Comparison of ENCODE assay signal across 26 cellular contexts in genomic region chr4:94728056-94728766, GRCh38. TPM values are rescaled to one million over a fixed set of nuclear protein-coding genes. Genes with fewer than 3 reads are reported as not detected.
"Had no signal": no experiment of that assay in that cellular context is flagged by ENCODE, and none has a peak within 500 bp of the region (broad histone marks: within the 10 kb centered on the region; RNA-seq: fewer than 3 reads in every experiment).

No MANE protein-coding gene starts in this region.

- H3K4me1 Mint-ChIP-seq: stimulated activated effector memory CD8-positive, alpha-beta T cell treated with anti-CD3 and anti-CD28 coated beads, Interleukin-12 subunit alpha, Interleukin-12 subunit beta, amount 100 ng/mL, for 72 hours had no signal

- H3K9me3 Mint-ChIP-seq: effector memory CD8-positive, alpha-beta T cell; natural killer cell treated with Interleukin-12 subunit alpha and Interleukin-12 subunit beta and Interleukin-15 and Interleukin-18, amount 100 ng/mL, for 72 hours; stimulated activated naive CD8-positive, alpha-beta T cell treated with anti-CD3 and anti-CD28 coated beads, Interleukin-15, Interleukin-2, amounts not matched to agents 100 ng/mL and 50 ng/mL, for 24 hours; type B pancreatic cell had no signal

- H3K4me3 ChIP-seq: gastrocnemius medialis, left lung, lung, sigmoid colon, thoracic aorta, uterus had no signal

- DNase-seq: activated CD4-positive, alpha-beta T cell treated with anti-CD3 and anti-CD28 coated beads for 4 hours; activated CD4-positive, alpha-beta T cell treated with anti-CD3 and anti-CD28 coated beads, Interleukin-2, amount 50 U/mL, for 4 hours; activated gamma-delta T cell; activated naive CD4-positive, alpha-beta T cell treated with anti-CD3 and anti-CD28 coated beads, Interleukin-2, amount 50 U/mL, for 16 hours; amniotic stem cell; caudate nucleus; cortex of kidney; effector memory CD8-positive, alpha-beta T cell; gastrocnemius medialis; glutamatergic neuron; left lung; mesendoderm; sigmoid colon; small intestine; stimulated activated CD4-positive, alpha-beta T cell treated with anti-CD3 and anti-CD28 coated beads, Interleukin-4, amount 100 ng/mL, for 24 hours; T-helper 9 cell; uterus had no signal

- H3K27ac Mint-ChIP-seq: natural killer cell treated with Interleukin-12 subunit alpha and Interleukin-12 subunit beta and Interleukin-15 and Interleukin-18, amount 100 ng/mL, for 72 hours; stimulated activated effector memory CD8-positive, alpha-beta T cell treated with anti-CD3 and anti-CD28 coated beads, Interleukin-12 subunit alpha, Interleukin-12 subunit beta, amount 100 ng/mL, for 72 hours; stimulated activated naive CD8-positive, alpha-beta T cell treated with anti-CD3 and anti-CD28 coated beads, Interleukin-15, Interleukin-2, amounts not matched to agents 100 ng/mL and 50 ng/mL, for 24 hours; type B pancreatic cell had no signal

- FAIRE-seq: endothelial cell of umbilical vein, islet of Langerhans, small intestine, TTC549 had no signal

- H3K4me3 Mint-ChIP-seq: effector memory CD8-positive, alpha-beta T cell; natural killer cell treated with Interleukin-12 subunit alpha and Interleukin-12 subunit beta and Interleukin-15 and Interleukin-18, amount 100 ng/mL, for 72 hours; stimulated activated effector memory CD8-positive, alpha-beta T cell treated with anti-CD3 and anti-CD28 coated beads, Interleukin-12 subunit alpha, Interleukin-12 subunit beta, amount 100 ng/mL, for 72 hours; stimulated activated naive CD8-positive, alpha-beta T cell treated with anti-CD3 and anti-CD28 coated beads, Interleukin-15, Interleukin-2, amounts not matched to agents 100 ng/mL and 50 ng/mL, for 24 hours; type B pancreatic cell had no signal

- H3K36me3 Mint-ChIP-seq: natural killer cell treated with Interleukin-12 subunit alpha and Interleukin-12 subunit beta and Interleukin-15 and Interleukin-18, amount 100 ng/mL, for 72 hours; stimulated activated effector memory CD8-positive, alpha-beta T cell treated with anti-CD3 and anti-CD28 coated beads, Interleukin-12 subunit alpha, Interleukin-12 subunit beta, amount 100 ng/mL, for 72 hours; type B pancreatic cell had no signal

RNA-seq across cellular contexts. Expression of gene BMPR1B, which starts 29.5 kb away (rescaled TPM):
- total RNA-seq: natural killer cell treated with Interleukin-12 subunit alpha and Interleukin-12 subunit beta and Interleukin-15 and Interleukin-18, amount 100 ng/mL, for 72 hours had no signal
